25 cellular contexts compared by ENCODE assay signal in genomic region chr2:11789243-11789642, GRCh38. TPM values are rescaled to one million over a fixed set of nuclear protein-coding genes. Genes with fewer than 3 reads are reported as not detected.
A peak's percentile ranks its signal among the peaks of the same experiment; 100 is the strongest.
DNase-seq lines count a peak whose midpoint lies in the region; ATAC-seq, FAIRE-seq and TF ChIP-seq lines count a peak whose summit lies in the region.
"Had no signal": no experiment of that assay in that cellular context is flagged by ENCODE, and none has a peak within 500 bp of the region (broad histone marks: within the 10 kb centered on the region; RNA-seq: fewer than 3 reads in every experiment).

No MANE protein-coding gene starts in this region.

- in situ Hi-C loops in K562 (cut with MboI) = loop anchor here (25.0 kb wide), 1 partner anchor 302 kb away; no protein-coding TSS in a partner anchor

- H4K20me1 ChIP-seq in K562 (replicated peaks; ENCODE audit: control insufficient read depth, insufficient read depth, low read length) = no peaks in the 10 kb centered on the region; the same call in 1 of the 2 replicates

- intact Hi-C loops in activated CD8-positive, alpha-beta T cell treated with anti-CD3 and anti-CD28 coated beads for 36 hours (cut with micrococcal nuclease) = no loop called here
- intact Hi-C loops in K562 (cut with micrococcal nuclease) = no loop called here
- intact Hi-C loops in spleen (cut with DNase I; ENCODE audit: low total_unique reads) = no loop called here

- no peaks in the 10 kb centered on the region for H3K4me1 Mint-ChIP-seq in activated CD8-positive, alpha-beta T cell treated with anti-CD3 and anti-CD28 coated beads, Interleukin-2, amount 10 ng/mL, durations not matched to agents 7 days and 5 days (ENCODE audit: low read depth)
- H3K4me1 Mint-ChIP-seq in activated CD8-positive, alpha-beta T cell treated with anti-CD3 and anti-CD28 coated beads for 36 hours (ENCODE audit: low read depth) = no peaks in the 10 kb centered on the region
- H3K4me1 Mint-ChIP-seq in neural crest cell = no peaks in the 10 kb centered on the region

- CTCF ChIA-PET in activated CD8-positive, alpha-beta T cell treated with anti-CD3 and anti-CD28 coated beads, Interleukin-2, amount 10 ng/mL, durations not matched to agents 7 days and 5 days (lab: Charles Lee) = interaction anchor here (0.9 to 1.7 kb wide), 3 partner anchors 10 to 101 kb away, joined by 3 to 8 read pairs (median 5); no protein-coding TSS in a partner anchor
- CTCF ChIA-PET in activated CD8-positive, alpha-beta T cell treated with anti-CD3 and anti-CD28 coated beads for 36 hours (lab: Charles Lee) = interaction anchor here (0.9 to 16.1 kb wide), 3 partner anchors 8 to 99 kb away, joined by 4 to 541 read pairs (median 11); no protein-coding TSS in a partner anchor
- CTCF ChIA-PET in K562 (lab: Yijun Ruan, JAX; ENCODE audit: low intra/inter-chr PET ratio) = no interaction called here

- no peak overlapping the region for H3K4me3 Mint-ChIP-seq in activated CD8-positive, alpha-beta T cell treated with anti-CD3 and anti-CD28 coated beads, Interleukin-2, amount 10 ng/mL, durations not matched to agents 7 days and 5 days
- no peak overlapping the region for H3K4me3 Mint-ChIP-seq in activated CD8-positive, alpha-beta T cell treated with anti-CD3 and anti-CD28 coated beads for 36 hours
- no peak overlapping the region for H3K4me3 Mint-ChIP-seq in neural crest cell
- H3K4me3 Mint-ChIP-seq: CD8-positive, alpha-beta T cell had no signal

- H3K79me2 ChIP-seq in K562 (ENCODE audit: control insufficient read depth, insufficient read depth, low read length) = no peaks in the 10 kb centered on the region

- TF ChIP-seq EP300 in K562 (IDR thresholded peaks at IDR 0.05; ENCODE audit: low read length) = no peak

- H3K9me1 ChIP-seq in K562 (ENCODE audit: control insufficient read depth, insufficient read depth, low read length) = no peaks in the 10 kb centered on the region

- H3K4me3 ChIP-seq in K562 (no peak overlapping the region), spleen (no peak overlapping the region)

- H3K27ac ChIP-seq in K562 (ENCODE audit: extremely low read depth, low read depth, low read length) = no peak overlapping the region
- H3K27ac ChIP-seq in spleen = no peak overlapping the region
- H3K27ac ChIP-seq: RWPE1 had no signal

- H3K36me3 ChIP-seq in K562 (ENCODE audit: control insufficient read depth, insufficient read depth, low read length) = peaks cover 97% of the 10 kb centered on the region
- peaks cover 0 to 100% (median 86%) of the 10 kb centered on the region in 6 donors for H3K36me3 ChIP-seq in spleen

- FAIRE-seq in GM12891 (lab: Jason Lieb, UNC) = peak; percentile 87
- peak; percentile 69 for FAIRE-seq in K562 (lab: Jason Lieb, UNC)
- FAIRE-seq: GM19239 had no signal

- H3K27me3 Mint-ChIP-seq in activated CD8-positive, alpha-beta T cell treated with anti-CD3 and anti-CD28 coated beads, Interleukin-2, amount 10 ng/mL, durations not matched to agents 7 days and 5 days (ENCODE audit: low read depth) = no peaks in the 10 kb centered on the region
- H3K27me3 Mint-ChIP-seq in activated CD8-positive, alpha-beta T cell treated with anti-CD3 and anti-CD28 coated beads for 36 hours = no peaks in the 10 kb centered on the region
- no peaks in the 10 kb centered on the region for H3K27me3 Mint-ChIP-seq in neural crest cell (ENCODE audit: low read depth)

- no TSS peak for BruUV-seq in K562 (replicated peaks; lab: Mats Ljungman, UMichigan)

- no peak overlapping the region for H3K9ac ChIP-seq in K562 (ENCODE audit: insufficient read depth in 1 of 2, low read depth in 2 of 2, low read length in 2 of 2)

- peaks cover 0 to 9% of the 10 kb centered on the region in 2 experiments; a peak in 2 of 5 replicates for H3K4me1 ChIP-seq in K562 (replicated peaks in 1 of 2; ENCODE audit: control insufficient read depth in 2 of 2, insufficient read depth in 2 of 2, low read length in 2 of 2)
- H3K4me1 ChIP-seq in spleen = peaks cover 0 to 10% (median 0%) of the 10 kb centered on the region in 6 donors

- no peak for TF ChIP-seq RAD21 in K562 (CRISPR knock-in tag; conservative IDR thresholded peaks at IDR 0.05 in 1 of 2, IDR thresholded peaks at IDR 0.05 in 1 of 2)

- 98% methylated on average over 13 of the region's 13 CpGs for WGBS in K562 (ENCODE audit: insufficient coverage, low coverage, missing lambda C conversion rate)
- 96 to 99% (median 97%) methylated on average over 13 of the region's 13 CpGs for WGBS in spleen, 5 donors

- ATAC-seq in activated CD8-positive, alpha-beta T cell treated with anti-CD3 and anti-CD28 coated beads, Interleukin-2, amount 10 ng/mL, durations not matched to agents 7 days and 5 days = no peak
- no peak for ATAC-seq in activated CD8-positive, alpha-beta T cell treated with anti-CD3 and anti-CD28 coated beads for 36 hours
- ATAC-seq in K562 = no peak
- ATAC-seq: CD8-positive, alpha-beta T cell; HCT116 had no signal

- H3K9me3 ChIP-seq in K562 (replicated peaks; ENCODE audit: control insufficient read depth, insufficient read depth, low read depth, low read length) (no peaks in the 10 kb centered on the region), spleen (no peaks in the 10 kb centered on the region)

- no peak overlapping the region for H3K4me2 ChIP-seq in K562 (ENCODE audit: insufficient read depth, low read length)

- peaks cover 75% of the 10 kb centered on the region for H3K36me3 Mint-ChIP-seq in activated CD8-positive, alpha-beta T cell treated with anti-CD3 and anti-CD28 coated beads, Interleukin-2, amount 10 ng/mL, durations not matched to agents 7 days and 5 days (ENCODE audit: low read depth)
- peaks cover 65% of the 10 kb centered on the region for H3K36me3 Mint-ChIP-seq in activated CD8-positive, alpha-beta T cell treated with anti-CD3 and anti-CD28 coated beads for 36 hours (ENCODE audit: low read depth)
- peaks cover 55% of the 10 kb centered on the region for H3K36me3 Mint-ChIP-seq in neural crest cell (ENCODE audit: low read depth)

- DNase-seq in activated CD8-positive, alpha-beta T cell treated with anti-CD3 and anti-CD28 coated beads, Interleukin-2, amount 10 ng/mL, durations not matched to agents 7 days and 5 days = no peak
- DNase-seq in activated CD8-positive, alpha-beta T cell treated with anti-CD3 and anti-CD28 coated beads for 36 hours = no peak
- DNase-seq in GM12891 (ENCODE audit: insufficient read length, low spot score) = no peak
- DNase-seq in K562 (ENCODE audit: extremely low read depth in 1 of 4, low spot score in 3 of 4) = no peak
- DNase-seq in neural crest cell (ENCODE audit: low read depth, low spot score) = no peak
- no peak for DNase-seq in SHP77 treated with DMSO at 0.1 percent for 48 hours (lab: John Stamatoyannopoulos, UW)
- no peak for DNase-seq in spleen
- no peak for DNase-seq in activated CD4-positive, CD25-positive, alpha-beta regulatory T cell treated with anti-CD3 and anti-CD28 coated beads, Interleukin-2, amount 50 U/mL, for 72 hours
- DNase-seq: 8988T; AML-193; C1 segment of cervical spinal cord; Calu3; CD8-positive, alpha-beta T cell; GOT3; KG1; NCI-H1092; NCI-H1436 treated with DMSO at 0.1 percent for 48 hours; NCI-H1930; NCI-H226; NCI-H510A treated with DMSO at 0.1 percent for 48 hours; NCI-H748 treated with DMSO at 0.1 percent for 48 hours; SIG-M5 had no signal

- H3K27ac Mint-ChIP-seq in activated CD8-positive, alpha-beta T cell treated with anti-CD3 and anti-CD28 coated beads, Interleukin-2, amount 10 ng/mL, durations not matched to agents 7 days and 5 days = peak overlapping the region; percentile 12
- no peak overlapping the region for H3K27ac Mint-ChIP-seq in activated CD8-positive, alpha-beta T cell treated with anti-CD3 and anti-CD28 coated beads for 36 hours
- H3K27ac Mint-ChIP-seq in neural crest cell (ENCODE audit: unreplicated experiment) = peak overlapping the region; percentile 43
- H3K27ac Mint-ChIP-seq: CD8-positive, alpha-beta T cell had no signal

- TF ChIP-seq CTCF in activated CD8-positive, alpha-beta T cell treated with anti-CD3 and anti-CD28 coated beads for 36 hours (IDR thresholded peaks at IDR 0.05) = no peak
- TF ChIP-seq CTCF in K562 (IDR thresholded peaks at IDR 0.05 in 2 of 3, conservative IDR thresholded peaks at IDR 0.05 in 1 of 3; ENCODE audit: insufficient read depth in 2 of 3, low read depth in 1 of 3, low read length in 3 of 3) (no peak), neural crest cell (conservative IDR thresholded peaks at IDR 0.05) (no peak), spleen (IDR thresholded peaks at IDR 0.05 in 8 of 11, conservative IDR thresholded peaks at IDR 0.05 in 3 of 11) (no peak)

- H2AFZ ChIP-seq in K562 (ENCODE audit: low read depth, low read length) = no peak overlapping the region

- TF ChIP-seq POLR2A in GM12891 (IDR thresholded peaks at IDR 0.05; ENCODE audit: low read depth, low read length) = no peak
- no peak for TF ChIP-seq POLR2A in K562 (conservative IDR thresholded peaks at IDR 0.05)
- no peak for TF ChIP-seq POLR2A in spleen (IDR thresholded peaks at IDR 0.05)

- H3K27me3 ChIP-seq in K562 (ENCODE audit: control insufficient read depth in 2 of 2, insufficient read depth in 2 of 2, low read length in 2 of 2) = no peaks in the 10 kb centered on the region
- H3K27me3 ChIP-seq in spleen (replicated peaks in 1 of 7) = no peaks in the 10 kb centered on the region

- POLR2A ChIA-PET in activated CD8-positive, alpha-beta T cell treated with anti-CD3 and anti-CD28 coated beads, Interleukin-2, amount 10 ng/mL, durations not matched to agents 7 days and 5 days (lab: Charles Lee) = no interaction called here
- POLR2A ChIA-PET in activated CD8-positive, alpha-beta T cell treated with anti-CD3 and anti-CD28 coated beads for 36 hours (lab: Charles Lee) = no interaction called here
- POLR2A ChIA-PET in K562 (lab: Yijun Ruan, JAX) = no interaction called here

- no peaks in the 10 kb centered on the region for H3K9me3 Mint-ChIP-seq in activated CD8-positive, alpha-beta T cell treated with anti-CD3 and anti-CD28 coated beads, Interleukin-2, amount 10 ng/mL, durations not matched to agents 7 days and 5 days (ENCODE audit: insufficient read depth)
- H3K9me3 Mint-ChIP-seq in activated CD8-positive, alpha-beta T cell treated with anti-CD3 and anti-CD28 coated beads for 36 hours = no peaks in the 10 kb centered on the region
- peaks cover 3% of the 10 kb centered on the region for H3K9me3 Mint-ChIP-seq in neural crest cell
- H3K9me3 Mint-ChIP-seq: CD8-positive, alpha-beta T cell had no signal

RNA-seq across cellular contexts. Expression of gene LPIN1, which starts 42.8 kb away (rescaled TPM):
- 10 to 100 TPM; 46.8 to 54.7 TPM for total RNA-seq in activated CD8-positive, alpha-beta T cell treated with anti-CD3 and anti-CD28 coated beads, Interleukin-2, amount 10 ng/mL, durations not matched to agents 7 days and 5 days
- 10 to 100 TPM; 31.9 to 36.5 TPM for total RNA-seq in activated CD8-positive, alpha-beta T cell treated with anti-CD3 and anti-CD28 coated beads for 36 hours
- 11.1 TPM for polyA plus RNA-seq in GM12891 (2012; ENCODE audit: low read depth, missing spikeins)
- total RNA-seq in K562 (2011; cell fraction: chromatin; rRNA removed; ENCODE audit: low replicate concordance) = 261 and 278 TPM in 2 replicates
- total RNA-seq in K562 (2011; cell fraction: nucleolus; rRNA removed) = 132 and 152 TPM in 2 replicates
- 219 and 247 TPM in 2 replicates for total RNA-seq in K562 (2011; cell fraction: nucleoplasm; rRNA removed)
- total RNA-seq in K562 (2014; rRNA removed) (25.1 and 33.4 TPM in 2 replicates), K562 (2014; rRNA removed; fragmentation: Illumina TruSeq; extraction: Trizol) (27.8 and 32.6 TPM in 2 replicates), K562 (2015; rRNA removed; fragmentation: Illumina TruSeq; extraction: Trizol) (25.3 and 27.8 TPM in 2 replicates), K562 (2021) (37.6 and 39.9 TPM in 2 replicates), neural crest cell (42.3 and 43.9 TPM in 2 replicates), spleen (10 to 100 TPM; 27.3 to 55.7 (median 47.6) TPM)
- polyA plus RNA-seq in K562 (2011; rRNA removed) (84.0 and 96.3 TPM in 2 replicates), K562 (2014; fragmentation: Illumina TruSeq; extraction: Trizol) (30.1 and 32.5 TPM in 2 replicates), K562 (2014; fragmentation: Nextera tagmentation; extraction: Ambion mirVana) (10 to 100 TPM in 1 of 2 experiments, 1 to 10 TPM in 1; 9.2 to 12.7 TPM), K562 (2014; rRNA removed) (36.0 and 36.4 TPM in 2 replicates), spleen (10 to 100 TPM; 12.3 to 16.1 (median 15.4) TPM)
- polyA plus RNA-seq in K562 (2011; cell fraction: cytosol; rRNA removed) = 38.4 and 54.3 TPM in 2 replicates
- polyA plus RNA-seq in K562 (2011; cell fraction: nucleus; rRNA removed) = 117 and 127 TPM in 2 replicates
- 22.4 and 25.9 TPM in 2 replicates for polyA plus RNA-seq in K562 (2012)
- polyA minus RNA-seq in K562 (2011; rRNA and poly(A)+ RNA removed) = 66.6 and 83.7 TPM in 2 replicates
- polyA minus RNA-seq in K562 (2011; cell fraction: cytosol; rRNA and poly(A)+ RNA removed) = 35.4 and 38.8 TPM in 2 replicates
- 79.0 and 128 TPM in 2 replicates for polyA minus RNA-seq in K562 (2011; cell fraction: nucleus; rRNA and poly(A)+ RNA removed)
